ENCODE assay signal across 8 cellular contexts in the genomic region with DNA sequence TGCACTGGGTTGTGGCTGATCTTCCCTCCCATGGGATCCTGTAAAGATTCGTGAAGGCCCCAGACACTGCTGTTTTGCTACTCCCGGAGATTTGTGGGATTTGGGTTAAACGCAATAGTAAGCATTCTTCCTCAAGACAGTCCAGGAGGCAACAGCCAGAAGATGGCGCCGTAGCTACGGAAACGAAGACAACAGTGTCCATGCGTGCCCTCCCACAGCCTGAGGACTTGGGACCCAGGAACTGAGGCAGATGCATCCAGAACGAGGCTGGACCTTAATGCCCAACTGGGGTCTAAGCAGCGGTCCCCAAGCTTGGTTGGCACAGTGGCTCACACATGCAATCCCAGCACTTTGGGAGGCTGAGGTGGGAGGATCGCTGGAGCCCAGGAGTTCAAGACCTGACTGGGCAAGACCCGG. TPM values are rescaled to one million over a fixed set of nuclear protein-coding genes. Genes with fewer than 3 reads are reported as not detected.
DNase-seq lines count a peak whose midpoint lies in the region; ATAC-seq and TF ChIP-seq lines count a peak whose summit lies in the region.

No MANE protein-coding gene starts in this region.

- peaks cover 25 to 45% of the 10 kb centered on the region in 2 donors for H3K27me3 Mint-ChIP-seq in T-cell

- H3K27ac Mint-ChIP-seq in T-cell = no peak overlapping the region

- CTCF ChIA-PET in T-cell (lab: Charles Lee) = interaction anchor here in 1 of 2 donors (0.5 kb wide), 1 partner anchor 281 kb away, joined by 3 read pairs; no protein-coding TSS in a partner anchor

- POLR2A ChIA-PET in T-cell (lab: Charles Lee) = no interaction called here

- no peaks in the 10 kb centered on the region for H3K9me3 Mint-ChIP-seq in T-cell

- intact Hi-C loops in posterior vena cava (cut with DNase I) = loop anchor here in 1 of 2 donors (2.0 kb wide), 1 partner anchor 63 kb away; no protein-coding TSS in a partner anchor

- H3K27ac ChIP-seq in HL-60 (replicated peaks) (no peak overlapping the region), VCaP (no peak overlapping the region)

- peak; percentile 7 for TF ChIP-seq CTCF in HL-60 (IDR thresholded peaks at IDR 0.05; ENCODE audit: insufficient read depth, low read length)
- peak; percentile 70 for TF ChIP-seq CTCF in VCaP (conservative IDR thresholded peaks at IDR 0.05)

- no peaks in the 10 kb centered on the region for H3K36me3 Mint-ChIP-seq in T-cell

- H3K27me3 ChIP-seq in HL-60 (ENCODE audit: insufficient read depth, poor library complexity, severe bottlenecking) = no peaks in the 10 kb centered on the region

- no peak for ATAC-seq in T-cell (replicated peaks in 1 of 4)

- H3K4me1 Mint-ChIP-seq in T-cell = no peaks in the 10 kb centered on the region

- H3K4me3 Mint-ChIP-seq in T-cell = no peak overlapping the region

- no peak overlapping the region for H3K4me3 ChIP-seq in HL-60 (replicated peaks; ENCODE audit: insufficient read depth, low read length)

- peak; percentile 60 for DNase-seq in DMS53 (lab: John Stamatoyannopoulos, UW)
- peak; percentile 3 to 47 for DNase-seq in HL-60 (ENCODE audit: low read depth in 1 of 2, low spot score in 1 of 2)
- peak; percentile 16 for DNase-seq in glomerular visceral epithelial cell (ENCODE audit: extremely low spot score)
- peak; percentile 90 for DNase-seq in posterior vena cava (ENCODE audit: low spot score)
- DNase-seq in T-cell = no peak
- DNase-seq in DMS114 treated with DMSO at 0.1 percent for 48 hours (lab: John Stamatoyannopoulos, UW; ENCODE audit: unreplicated experiment) = no peak
- DNase-seq in activated CD4-positive, CD25-positive, alpha-beta regulatory T cell (lab: John Stamatoyannopoulos, UW) = no peak

RNA-seq across cellular contexts. Expression of a gene that starts 57.6 kb away (rescaled TPM):
- 10 to 100 TPM; 16.1 to 18.9 TPM for total RNA-seq in posterior vena cava
- 10 to 100 TPM; 32.6 to 38.2 (median 35.9) TPM for total RNA-seq in T-cell

Comparison
In these comparisons a context has a peak if more than half of its experiments do, and no peak if none do; other contexts are left out.
1. DNase-seq: peak in DMS53 (single experiment), HL-60 (2 of 2), glomerular visceral epithelial cell (single experiment) and posterior vena cava (single experiment); none in T-cell (0 of 34), DMS114 treated with DMSO at 0.1 percent for 48 hours (single experiment) and activated CD4-positive, CD25-positive, alpha-beta regulatory T cell (0 of 4).